ENCODE assay signal across 1 cellular context in the genomic region with DNA sequence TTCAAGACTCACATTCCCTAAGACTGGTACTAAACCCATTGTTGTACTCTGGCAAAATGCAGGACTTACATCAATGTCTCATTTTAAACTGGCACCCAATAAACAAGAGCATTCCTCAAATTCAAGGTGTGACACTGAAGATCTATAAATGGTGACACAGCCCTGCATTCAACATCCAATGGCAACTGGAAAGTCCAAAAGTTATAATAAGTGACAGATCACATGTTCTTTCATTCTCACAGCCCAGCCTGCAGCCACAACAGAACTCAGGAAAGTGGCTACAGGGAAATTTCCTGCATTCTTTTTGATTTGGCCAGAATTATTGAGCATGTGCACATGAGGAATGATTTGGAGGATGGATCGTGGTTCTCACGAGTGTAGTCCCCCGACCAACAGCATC.
TF ChIP-seq lines count a peak whose summit lies in the region.

No MANE protein-coding gene starts in this region.

TF ChIP-seq in HEK293T, 16 proteins besides CTCF, POLR2A, EP300 and RAD21 (continued from another document):
- TF ChIP-seq LEF1 (IDR thresholded peaks at IDR 0.05; ENCODE audit: borderline replicate concordance) = no peak
TF ChIP-seq in HEK293T: peak in this region for 0.
